ENCODE assay signal across 1 cellular context in genomic region chr11:94128171-94128745, GRCh38.
TF ChIP-seq lines count a peak whose summit lies in the region.

No MANE protein-coding gene starts in this region.

TF ChIP-seq in HepG2, 621 proteins besides CTCF, POLR2A, EP300 and RAD21 (continued from another document and continues in another):
- no peak for TF ChIP-seq U2AF2 (IDR thresholded peaks at IDR 0.05; ENCODE audit: low read depth, low read length)
- TF ChIP-seq, protein P1, sequence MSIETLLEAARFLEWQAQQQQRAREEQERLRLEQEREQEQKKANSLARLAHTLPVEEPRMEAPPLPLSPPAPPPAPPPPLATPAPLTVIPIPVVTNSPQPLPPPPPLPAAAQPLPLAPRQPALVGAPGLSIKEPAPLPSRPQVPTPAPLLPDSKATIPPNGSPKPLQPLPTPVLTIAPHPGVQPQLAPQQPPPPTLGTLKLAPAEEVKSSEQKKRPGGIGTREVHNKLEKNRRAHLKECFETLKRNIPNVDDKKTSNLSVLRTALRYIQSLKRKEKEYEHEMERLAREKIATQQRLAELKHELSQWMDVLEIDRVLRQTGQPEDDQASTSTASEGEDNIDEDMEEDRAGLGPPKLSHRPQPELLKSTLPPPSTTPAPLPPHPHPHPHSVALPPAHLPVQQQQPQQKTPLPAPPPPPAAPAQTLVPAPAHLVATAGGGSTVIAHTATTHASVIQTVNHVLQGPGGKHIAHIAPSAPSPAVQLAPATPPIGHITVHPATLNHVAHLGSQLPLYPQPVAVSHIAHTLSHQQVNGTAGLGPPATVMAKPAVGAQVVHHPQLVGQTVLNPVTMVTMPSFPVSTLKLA (IDR thresholded peaks at IDR 0.05), result no peak
- 0 out of 2 replicates have a peak, but pooled peaks have one; percentile 12 for TF ChIP-seq KMT2B (CRISPR knock-in tag; IDR thresholded peaks at IDR 0.05)
- no peak for TF ChIP-seq GABPA (IDR thresholded peaks at IDR 0.05; ENCODE audit: low read depth, low read length)
- no peak for TF ChIP-seq GABPA (CRISPR knock-in tag; IDR thresholded peaks at IDR 0.05; ENCODE audit: low read depth)
- no peak for TF ChIP-seq CREB1 (IDR thresholded peaks at IDR 0.05)
- no peak for TF ChIP-seq CREB1 (CRISPR knock-in tag; IDR thresholded peaks at IDR 0.05)
- no peak; the same call in 1 of the 2 replicates for TF ChIP-seq GFI1 (CRISPR knock-in tag; IDR thresholded peaks at IDR 0.05; ENCODE audit: borderline replicate concordance)
- no peak for TF ChIP-seq ZNF263 (CRISPR knock-in tag; IDR thresholded peaks at IDR 0.05)
- TF ChIP-seq, protein P2, sequence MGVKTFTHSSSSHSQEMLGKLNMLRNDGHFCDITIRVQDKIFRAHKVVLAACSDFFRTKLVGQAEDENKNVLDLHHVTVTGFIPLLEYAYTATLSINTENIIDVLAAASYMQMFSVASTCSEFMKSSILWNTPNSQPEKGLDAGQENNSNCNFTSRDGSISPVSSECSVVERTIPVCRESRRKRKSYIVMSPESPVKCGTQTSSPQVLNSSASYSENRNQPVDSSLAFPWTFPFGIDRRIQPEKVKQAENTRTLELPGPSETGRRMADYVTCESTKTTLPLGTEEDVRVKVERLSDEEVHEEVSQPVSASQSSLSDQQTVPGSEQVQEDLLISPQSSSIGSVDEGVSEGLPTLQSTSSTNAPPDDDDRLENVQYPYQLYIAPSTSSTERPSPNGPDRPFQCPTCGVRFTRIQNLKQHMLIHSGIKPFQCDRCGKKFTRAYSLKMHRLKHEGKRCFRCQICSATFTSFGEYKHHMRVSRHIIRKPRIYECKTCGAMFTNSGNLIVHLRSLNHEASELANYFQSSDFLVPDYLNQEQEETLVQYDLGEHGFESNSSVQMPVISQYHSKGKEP (CRISPR knock-in tag; IDR thresholded peaks at IDR 0.05), result no peak
- no peak for TF ChIP-seq KDM1A (CRISPR knock-in tag; IDR thresholded peaks at IDR 0.05)
- no peak for TF ChIP-seq ZNF367 (CRISPR knock-in tag; IDR thresholded peaks at IDR 0.05; ENCODE audit: borderline replicate concordance)
- TF ChIP-seq HCFC1 (IDR thresholded peaks at IDR 0.05; ENCODE audit: low read depth, low read length), result no peak
- TF ChIP-seq, protein P3, sequence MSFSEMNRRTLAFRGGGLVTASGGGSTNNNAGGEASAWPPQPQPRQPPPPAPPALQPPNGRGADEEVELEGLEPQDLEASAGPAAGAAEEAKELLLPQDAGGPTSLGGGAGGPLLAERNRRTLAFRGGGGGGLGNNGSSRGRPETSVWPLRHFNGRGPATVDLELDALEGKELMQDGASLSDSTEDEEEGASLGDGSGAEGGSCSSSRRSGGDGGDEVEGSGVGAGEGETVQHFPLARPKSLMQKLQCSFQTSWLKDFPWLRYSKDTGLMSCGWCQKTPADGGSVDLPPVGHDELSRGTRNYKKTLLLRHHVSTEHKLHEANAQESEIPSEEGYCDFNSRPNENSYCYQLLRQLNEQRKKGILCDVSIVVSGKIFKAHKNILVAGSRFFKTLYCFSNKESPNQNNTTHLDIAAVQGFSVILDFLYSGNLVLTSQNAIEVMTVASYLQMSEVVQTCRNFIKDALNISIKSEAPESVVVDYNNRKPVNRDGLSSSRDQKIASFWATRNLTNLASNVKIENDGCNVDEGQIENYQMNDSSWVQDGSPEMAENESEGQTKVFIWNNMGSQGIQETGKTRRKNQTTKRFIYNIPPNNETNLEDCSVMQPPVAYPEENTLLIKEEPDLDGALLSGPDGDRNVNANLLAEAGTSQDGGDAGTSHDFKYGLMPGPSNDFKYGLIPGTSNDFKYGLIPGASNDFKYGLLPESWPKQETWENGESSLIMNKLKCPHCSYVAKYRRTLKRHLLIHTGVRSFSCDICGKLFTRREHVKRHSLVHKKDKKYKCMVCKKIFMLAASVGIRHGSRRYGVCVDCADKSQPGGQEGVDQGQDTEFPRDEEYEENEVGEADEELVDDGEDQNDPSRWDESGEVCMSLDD (CRISPR knock-in tag; IDR thresholded peaks at IDR 0.05; ENCODE audit: borderline replicate concordance), result no peak; the same call in 1 of the 2 replicates
- TF ChIP-seq, protein P4, sequence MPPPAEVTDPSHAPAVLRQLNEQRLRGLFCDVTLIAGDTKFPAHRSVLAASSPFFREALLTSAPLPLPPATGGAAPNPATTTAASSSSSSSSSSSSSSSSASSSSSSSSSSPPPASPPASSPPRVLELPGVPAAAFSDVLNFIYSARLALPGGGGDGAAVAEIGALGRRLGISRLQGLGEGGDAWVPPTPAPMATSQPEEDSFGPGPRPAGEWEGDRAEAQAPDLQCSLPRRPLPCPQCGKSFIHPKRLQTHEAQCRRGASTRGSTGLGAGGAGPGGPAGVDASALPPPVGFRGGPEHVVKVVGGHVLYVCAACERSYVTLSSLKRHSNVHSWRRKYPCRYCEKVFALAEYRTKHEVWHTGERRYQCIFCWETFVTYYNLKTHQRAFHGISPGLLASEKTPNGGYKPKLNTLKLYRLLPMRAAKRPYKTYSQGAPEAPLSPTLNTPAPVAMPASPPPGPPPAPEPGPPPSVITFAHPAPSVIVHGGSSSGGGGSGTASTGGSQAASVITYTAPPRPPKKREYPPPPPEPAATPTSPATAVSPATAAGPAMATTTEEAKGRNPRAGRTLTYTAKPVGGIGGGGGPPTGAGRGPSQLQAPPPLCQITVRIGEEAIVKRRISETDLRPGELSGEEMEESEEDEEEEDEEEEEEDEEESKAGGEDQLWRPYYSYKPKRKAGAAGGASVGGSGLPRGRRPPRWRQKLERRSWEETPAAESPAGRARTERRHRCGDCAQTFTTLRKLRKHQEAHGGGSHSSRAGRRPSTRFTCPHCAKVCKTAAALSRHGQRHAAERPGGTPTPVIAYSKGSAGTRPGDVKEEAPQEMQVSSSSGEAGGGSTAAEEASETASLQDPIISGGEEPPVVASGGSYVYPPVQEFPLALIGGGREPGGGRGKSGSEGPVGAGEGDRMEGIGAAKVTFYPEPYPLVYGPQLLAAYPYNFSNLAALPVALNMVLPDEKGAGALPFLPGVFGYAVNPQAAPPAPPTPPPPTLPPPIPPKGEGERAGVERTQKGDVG (CRISPR knock-in tag; IDR thresholded peaks at IDR 0.05; ENCODE audit: borderline replicate concordance), result peak; percentile 12; the same call in 1 of the 2 replicates
- no peak for TF ChIP-seq HMG20A (CRISPR knock-in tag; IDR thresholded peaks at IDR 0.05; ENCODE audit: borderline replicate concordance)
- TF ChIP-seq MAF1 (CRISPR knock-in tag; IDR thresholded peaks at IDR 0.05; ENCODE audit: borderline replicate concordance), result no peak
- TF ChIP-seq ZNF318 (CRISPR knock-in tag; IDR thresholded peaks at IDR 0.05), result no peak
- no peak for TF ChIP-seq ZNF275 (CRISPR knock-in tag; IDR thresholded peaks at IDR 0.05; ENCODE audit: borderline replicate concordance)
- no peak for TF ChIP-seq ZNF557 (CRISPR knock-in tag; IDR thresholded peaks at IDR 0.05)
- no peak for TF ChIP-seq ZNF597 (CRISPR knock-in tag; IDR thresholded peaks at IDR 0.05)
- no peak for TF ChIP-seq ARNTL (CRISPR knock-in tag; IDR thresholded peaks at IDR 0.05)
- 0 out of 2 replicates have a peak, but pooled peaks have one; percentile 42 for TF ChIP-seq ZNF556 (CRISPR knock-in tag; IDR thresholded peaks at IDR 0.05; ENCODE audit: borderline replicate concordance)
- TF ChIP-seq E2F1 (CRISPR knock-in tag; IDR thresholded peaks at IDR 0.05), result no peak
- no peak for TF ChIP-seq WIZ (CRISPR knock-in tag; IDR thresholded peaks at IDR 0.05)
- TF ChIP-seq ZNF3 (CRISPR knock-in tag; IDR thresholded peaks at IDR 0.05), result no peak
- TF ChIP-seq, protein P5, sequence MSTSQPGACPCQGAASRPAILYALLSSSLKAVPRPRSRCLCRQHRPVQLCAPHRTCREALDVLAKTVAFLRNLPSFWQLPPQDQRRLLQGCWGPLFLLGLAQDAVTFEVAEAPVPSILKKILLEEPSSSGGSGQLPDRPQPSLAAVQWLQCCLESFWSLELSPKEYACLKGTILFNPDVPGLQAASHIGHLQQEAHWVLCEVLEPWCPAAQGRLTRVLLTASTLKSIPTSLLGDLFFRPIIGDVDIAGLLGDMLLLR (CRISPR knock-in tag; IDR thresholded peaks at IDR 0.05), result no peak
- no peak for TF ChIP-seq ARNT (IDR thresholded peaks at IDR 0.05)
- TF ChIP-seq ZNF790 (CRISPR knock-in tag; IDR thresholded peaks at IDR 0.05; ENCODE audit: borderline replicate concordance), result no peak
- TF ChIP-seq SRY (CRISPR knock-in tag; IDR thresholded peaks at IDR 0.05), result 0 out of 2 replicates have a peak, but pooled peaks have one; percentile 15
- no peak for TF ChIP-seq ZNF746 (CRISPR knock-in tag; IDR thresholded peaks at IDR 0.05)
- no peak for TF ChIP-seq ZMYM4 (CRISPR knock-in tag; IDR thresholded peaks at IDR 0.05)
- no peak for TF ChIP-seq STAG1 (CRISPR knock-in tag; IDR thresholded peaks at IDR 0.05)
- TF ChIP-seq MAZ (IDR thresholded peaks at IDR 0.05; ENCODE audit: borderline replicate concordance, low read depth, low read length), result no peak
- TF ChIP-seq MAZ (CRISPR knock-in tag; IDR thresholded peaks at IDR 0.05; ENCODE audit: low read depth), result no peak
